In the genomic region with DNA sequence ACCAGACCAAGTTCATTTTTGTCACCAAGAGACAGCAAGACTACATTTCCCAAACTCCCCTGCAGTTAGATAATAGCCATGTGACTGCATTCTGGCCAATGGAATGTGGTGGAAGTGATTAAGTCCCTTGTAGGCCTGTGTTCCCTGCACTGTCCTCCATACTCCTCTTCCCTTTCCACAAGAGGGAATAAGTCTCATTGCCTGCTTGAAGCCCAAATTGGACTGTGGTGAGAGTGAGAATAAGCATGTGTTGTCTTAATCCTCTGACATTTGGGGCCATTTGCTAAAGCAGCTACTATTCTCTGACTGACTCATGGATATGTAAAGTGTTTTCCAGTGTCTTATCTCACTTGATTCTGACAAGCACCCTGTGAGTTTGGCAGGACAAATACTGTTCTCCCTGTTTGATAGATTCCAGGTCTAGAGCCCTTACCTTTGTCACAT, we compare ENCODE assay signal across 8 cellular contexts. TPM values are rescaled to one million over a fixed set of nuclear protein-coding genes. Genes with fewer than 3 reads are reported as not detected.
A peak's percentile ranks its signal among the peaks of the same experiment; 100 is the strongest.
DNase-seq lines count a peak whose midpoint lies in the region; ATAC-seq, FAIRE-seq and TF ChIP-seq lines count a peak whose summit lies in the region.

No MANE protein-coding gene starts in this region.

- no peaks in the 10 kb centered on the region for H3K9me1 ChIP-seq in K562 (ENCODE audit: control insufficient read depth, insufficient read depth, low read length)

- H3K4me1 ChIP-seq in K562 (replicated peaks in 1 of 2; ENCODE audit: control insufficient read depth in 2 of 2, insufficient read depth in 2 of 2, low read length in 2 of 2) (no peaks in the 10 kb centered on the region), esophagus muscularis mucosa (peaks cover 0 to 7% (median 0%) of the 10 kb centered on the region in 4 donors)

- H3K4me2 ChIP-seq in K562 (ENCODE audit: insufficient read depth, low read length), result no peak overlapping the region

- H3K9ac ChIP-seq in K562 (ENCODE audit: insufficient read depth in 1 of 2, low read depth in 2 of 2, low read length in 2 of 2), result no peak overlapping the region

- H3K27me3 ChIP-seq in K562 (ENCODE audit: control insufficient read depth in 2 of 2, insufficient read depth in 2 of 2, low read length in 2 of 2) (no peaks in the 10 kb centered on the region), esophagus muscularis mucosa (peaks cover 0 to 11% (median 0%) of the 10 kb centered on the region in 4 donors)

- peak; percentile 84 for ATAC-seq in K562
- no peak for ATAC-seq in HG03442 (IDR thresholded peaks at IDR 0.05; ENCODE audit: unreplicated experiment)

- H3K4me3 ChIP-seq in K562 (no peak overlapping the region), esophagus muscularis mucosa (no peak overlapping the region)

- H4K20me1 ChIP-seq in K562 (replicated peaks; ENCODE audit: control insufficient read depth, insufficient read depth, low read length), result no peaks in the 10 kb centered on the region

- H3K27ac ChIP-seq in K562 (ENCODE audit: extremely low read depth, low read depth, low read length) (no peak overlapping the region), esophagus muscularis mucosa (replicated peaks in 1 of 4) (no peak overlapping the region)

- CTCF ChIA-PET in K562 (lab: Yijun Ruan, JAX; ENCODE audit: low intra/inter-chr PET ratio), result interaction anchor here (0.8 kb wide), 1 partner anchor 788 kb away, joined by 3 read pairs; no protein-coding TSS in a partner anchor

- H3K79me2 ChIP-seq in K562 (ENCODE audit: control insufficient read depth, insufficient read depth, low read length), result no peaks in the 10 kb centered on the region

- in situ Hi-C loops in K562 (cut with MboI), result no loop called here

- TF ChIP-seq POLR2A in K562 (conservative IDR thresholded peaks at IDR 0.05) (no peak), esophagus muscularis mucosa (IDR thresholded peaks at IDR 0.05; ENCODE audit: low read depth) (no peak)

- peak; percentile 96 for FAIRE-seq in HTR-8/SVneo (lab: Jason Lieb, UNC)
- FAIRE-seq in K562 (lab: Jason Lieb, UNC), result no peak

- intact Hi-C loops in K562 (cut with micrococcal nuclease) (no loop called here), esophagus muscularis mucosa (cut with DNase I) (no loop called here)

- DNase-seq in Ammon's horn (ENCODE audit: low spot score), result peak; percentile 28
- peak; percentile 65 for DNase-seq in HTR-8/SVneo (ENCODE audit: insufficient read length, low spot score)
- DNase-seq in K562 (ENCODE audit: extremely low read depth in 1 of 4, low spot score in 3 of 4), result peak; percentile 9 to 49 (median 45)
- DNase-seq in left kidney (ENCODE audit: low read depth, low spot score), result peak; percentile 72
- no peak for DNase-seq in epidermal melanocyte (ENCODE audit: insufficient read length, low spot score)
- no peak for DNase-seq in esophagus muscularis mucosa (ENCODE audit: extremely low spot score)
- DNase-seq in NK-92 (lab: John Stamatoyannopoulos, UW; ENCODE audit: unreplicated experiment), result no peak

- no TSS peak for BruUV-seq in K562 (replicated peaks; lab: Mats Ljungman, UMichigan)

- no peaks in the 10 kb centered on the region for H3K9me3 ChIP-seq in K562 (replicated peaks; ENCODE audit: control insufficient read depth, insufficient read depth, low read depth, low read length)
- no peaks in the 10 kb centered on the region for H3K9me3 ChIP-seq in esophagus muscularis mucosa

- H2AFZ ChIP-seq in K562 (ENCODE audit: low read depth, low read length), result peak overlapping the region; percentile 59; the same call in 1 of the 2 replicates

- TF ChIP-seq CTCF in K562 (IDR thresholded peaks at IDR 0.05 in 2 of 3, conservative IDR thresholded peaks at IDR 0.05 in 1 of 3; ENCODE audit: insufficient read depth in 2 of 3, low read depth in 1 of 3, low read length in 3 of 3) (no peak), esophagus muscularis mucosa (IDR thresholded peaks at IDR 0.05) (no peak)

- TF ChIP-seq EP300 in K562 (IDR thresholded peaks at IDR 0.05; ENCODE audit: low read length) (no peak), esophagus muscularis mucosa (IDR thresholded peaks at IDR 0.05) (no peak)

- H3K36me3 ChIP-seq in K562 (ENCODE audit: control insufficient read depth, insufficient read depth, low read length), result no peaks in the 10 kb centered on the region
- no peaks in the 10 kb centered on the region for H3K36me3 ChIP-seq in esophagus muscularis mucosa

- TF ChIP-seq RAD21 in K562 (CRISPR knock-in tag; conservative IDR thresholded peaks at IDR 0.05 in 1 of 2, IDR thresholded peaks at IDR 0.05 in 1 of 2), result no peak

- POLR2A ChIA-PET in K562 (lab: Yijun Ruan, JAX), result no interaction called here

TF ChIP-seq in K562, 482 proteins besides CTCF, POLR2A, EP300 and RAD21 (continues in another document):
- TF ChIP-seq TAF9B (IDR thresholded peaks at IDR 0.05; ENCODE audit: partially characterized antibody), result no peak
- no peak for TF ChIP-seq JUND (IDR thresholded peaks at IDR 0.05; ENCODE audit: borderline replicate concordance, low read depth, low read length)
- TF ChIP-seq JUND (tag; IDR thresholded peaks at IDR 0.05; ENCODE audit: borderline replicate concordance, low read depth, low read length), result 0 out of 3 replicates have a peak, but pooled peaks have one; percentile 30
- TF ChIP-seq, protein P1, sequence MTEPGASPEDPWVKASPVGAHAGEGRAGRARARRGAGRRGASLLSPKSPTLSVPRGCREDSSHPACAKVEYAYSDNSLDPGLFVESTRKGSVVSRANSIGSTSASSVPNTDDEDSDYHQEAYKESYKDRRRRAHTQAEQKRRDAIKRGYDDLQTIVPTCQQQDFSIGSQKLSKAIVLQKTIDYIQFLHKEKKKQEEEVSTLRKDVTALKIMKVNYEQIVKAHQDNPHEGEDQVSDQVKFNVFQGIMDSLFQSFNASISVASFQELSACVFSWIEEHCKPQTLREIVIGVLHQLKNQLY (CRISPR knock-in tag; conservative IDR thresholded peaks at IDR 0.05), result no peak
- no peak for TF ChIP-seq ARID2 (IDR thresholded peaks at IDR 0.05)
- TF ChIP-seq PTTG1 (tag; IDR thresholded peaks at IDR 0.05; ENCODE audit: low read depth), result no peak
- TF ChIP-seq HDAC3 (IDR thresholded peaks at IDR 0.05; ENCODE audit: borderline replicate concordance, partially characterized antibody), result no peak
- no peak for TF ChIP-seq ZC3H8 (IDR thresholded peaks at IDR 0.05)
- TF ChIP-seq ILK (tag; IDR thresholded peaks at IDR 0.05; ENCODE audit: borderline replicate concordance, low read depth), result no peak
- 0 out of 2 replicates have a peak, but pooled peaks have one; percentile 20 for TF ChIP-seq MBD2 (IDR thresholded peaks at IDR 0.05; ENCODE audit: borderline replicate concordance, low read depth)
- no peak for TF ChIP-seq LCOR (CRISPR knock-in tag; IDR thresholded peaks at IDR 0.05)
- TF ChIP-seq MTF1 (CRISPR knock-in tag; IDR thresholded peaks at IDR 0.05; ENCODE audit: borderline replicate concordance), result no peak
- no peak for TF ChIP-seq CHD1 (IDR thresholded peaks at IDR 0.05; ENCODE audit: low read length)
- no peak for TF ChIP-seq PHF20 (IDR thresholded peaks at IDR 0.05; ENCODE audit: partially characterized antibody)
- TF ChIP-seq, protein P2, sequence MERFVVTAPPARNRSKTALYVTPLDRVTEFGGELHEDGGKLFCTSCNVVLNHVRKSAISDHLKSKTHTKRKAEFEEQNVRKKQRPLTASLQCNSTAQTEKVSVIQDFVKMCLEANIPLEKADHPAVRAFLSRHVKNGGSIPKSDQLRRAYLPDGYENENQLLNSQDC (CRISPR knock-in tag; IDR thresholded peaks at IDR 0.05), result no peak
- TF ChIP-seq BCOR (IDR thresholded peaks at IDR 0.05), result no peak
- TF ChIP-seq FOS (IDR thresholded peaks at IDR 0.05; ENCODE audit: extremely low read depth, insufficient read length), result peak; percentile 21
- TF ChIP-seq TEAD2 (tag; IDR thresholded peaks at IDR 0.05), result no peak

RNA-seq across cellular contexts. Expression of a gene that starts 20.7 kb away (rescaled TPM):
- not detected in 2 replicates for total RNA-seq in K562 (2011; cell fraction: chromatin; rRNA removed; ENCODE audit: low replicate concordance)
- not detected in 2 replicates for total RNA-seq in K562 (2011; cell fraction: nucleolus; rRNA removed)
- total RNA-seq in K562 (2011; cell fraction: nucleoplasm; rRNA removed), result not detected in 2 replicates
- total RNA-seq in K562 (2014; rRNA removed) (not detected in 2 replicates), K562 (2014; rRNA removed; fragmentation: Illumina TruSeq; extraction: Trizol) (not detected in 2 replicates), K562 (2015; rRNA removed; fragmentation: Illumina TruSeq; extraction: Trizol) (not detected in 2 replicates), K562 (2021) (0.04 TPM in 1 of 2 replicates, not detected in the other), esophagus muscularis mucosa (1 to 10 TPM in 3 of 4 donors, under 1 TPM in 1; 0.52 to 3.3 (median 1.8) TPM)
- polyA plus RNA-seq in K562 (2011; rRNA removed) (not detected in 2 replicates), K562 (2014; fragmentation: Illumina TruSeq; extraction: Trizol) (not detected in 2 replicates), K562 (2014; fragmentation: Nextera tagmentation; extraction: Ambion mirVana) (not detected), K562 (2014; rRNA removed) (not detected in 2 replicates)
- not detected in 2 replicates for polyA plus RNA-seq in K562 (2011; cell fraction: cytosol; rRNA removed)
- not detected in 2 replicates for polyA plus RNA-seq in K562 (2011; cell fraction: nucleus; rRNA removed)
- 0.04 TPM in 1 of 2 replicates, not detected in the other for polyA plus RNA-seq in K562 (2012)
- polyA minus RNA-seq in K562 (2011; rRNA and poly(A)+ RNA removed), result not detected in 2 replicates
- polyA minus RNA-seq in K562 (2011; cell fraction: cytosol; rRNA and poly(A)+ RNA removed), result not detected in 2 replicates
- polyA minus RNA-seq in K562 (2011; cell fraction: nucleus; rRNA and poly(A)+ RNA removed), result not detected in 2 replicates

RNA-seq across cellular contexts. Expression of a gene that starts 47.6 kb away (rescaled TPM):
- total RNA-seq in K562 (2011; cell fraction: chromatin; rRNA removed; ENCODE audit: low replicate concordance), result not detected in 2 replicates
- total RNA-seq in K562 (2011; cell fraction: nucleolus; rRNA removed), result not detected in 2 replicates
- total RNA-seq in K562 (2011; cell fraction: nucleoplasm; rRNA removed), result not detected in 2 replicates
- total RNA-seq in K562 (2014; rRNA removed) (not detected in 2 replicates), K562 (2014; rRNA removed; fragmentation: Illumina TruSeq; extraction: Trizol) (not detected in 2 replicates), K562 (2015; rRNA removed; fragmentation: Illumina TruSeq; extraction: Trizol) (not detected in 2 replicates), K562 (2021) (not detected in 2 replicates), esophagus muscularis mucosa (under 1 TPM in 2 of 4 donors, not detected in 2; 0.17 to 0.33 TPM)
- polyA plus RNA-seq in K562 (2011; rRNA removed) (not detected in 2 replicates), K562 (2014; fragmentation: Illumina TruSeq; extraction: Trizol) (not detected in 2 replicates), K562 (2014; fragmentation: Nextera tagmentation; extraction: Ambion mirVana) (not detected), K562 (2014; rRNA removed) (not detected in 2 replicates)
- polyA plus RNA-seq in K562 (2011; cell fraction: cytosol; rRNA removed), result not detected in 2 replicates
- polyA plus RNA-seq in K562 (2011; cell fraction: nucleus; rRNA removed), result not detected in 2 replicates
- polyA plus RNA-seq in K562 (2012), result not detected in 2 replicates
- not detected in 2 replicates for polyA minus RNA-seq in K562 (2011; rRNA and poly(A)+ RNA removed)
- polyA minus RNA-seq in K562 (2011; cell fraction: cytosol; rRNA and poly(A)+ RNA removed), result not detected in 2 replicates
- not detected in 2 replicates for polyA minus RNA-seq in K562 (2011; cell fraction: nucleus; rRNA and poly(A)+ RNA removed)

Comparison
In these comparisons a context has a peak if more than half of its experiments do, and no peak if none do; other contexts are left out.
1. DNase-seq: peak in Ammon's horn (single experiment), HTR-8/SVneo (single experiment), K562 (4 of 4) and left kidney (single experiment); none in epidermal melanocyte (single experiment), esophagus muscularis mucosa (single experiment) and NK-92 (single experiment).